8 cellular contexts compared by ENCODE assay signal in genomic region chr16:27154573-27155521, GRCh38. TPM values are rescaled to one million over a fixed set of nuclear protein-coding genes. Genes with fewer than 3 reads are reported as not detected.
DNase-seq lines count a peak whose midpoint lies in the region; ATAC-seq and TF ChIP-seq lines count a peak whose summit lies in the region.

No MANE protein-coding gene starts in this region.

- ATAC-seq in SK-N-SH treated with all-trans-retinoic acid at 6 μM for 48 hours (peak; percentile 90), left cardiac atrium (peak; percentile 59 to 83), HG03025 (IDR thresholded peaks at IDR 0.05; ENCODE audit: low FRiP score, unreplicated experiment) (no peak), HG02642 (IDR thresholded peaks at IDR 0.05; ENCODE audit: poor library complexity, unreplicated experiment) (no peak)
- peak; percentile 83 to 84 for ATAC-seq in activated naive CD4-positive, alpha-beta T cell treated with anti-CD3 and anti-CD28 coated beads, Interleukin-2, amount 50 U/mL, for 72 hours

- H3K36me3 Mint-ChIP-seq in activated naive CD4-positive, alpha-beta T cell treated with anti-CD3 and anti-CD28 coated beads, Interleukin-2, amount 50 U/mL, for 72 hours: no peaks in the 10 kb centered on the region

- no peak overlapping the region for H3K4me3 ChIP-seq in HEK293 (ENCODE audit: low read depth, low read length)

- H3K36me3 ChIP-seq in HEK293 (ENCODE audit: control insufficient read depth in 2 of 2, insufficient read depth in 1 of 2, low read length in 2 of 2): no peaks in the 10 kb centered on the region

- no peaks in the 10 kb centered on the region for H3K9me3 ChIP-seq in HEK293 (ENCODE audit: control insufficient read depth, insufficient read depth, low read depth, low read length)

- peaks cover 0 to 3% of the 10 kb centered on the region in 2 donors for H3K9me3 Mint-ChIP-seq in activated naive CD4-positive, alpha-beta T cell treated with anti-CD3 and anti-CD28 coated beads, Interleukin-2, amount 50 U/mL, for 72 hours

- POLR2A ChIA-PET in HEK293 (lab: Yijun Ruan, JAX): no interaction called here

- TF ChIP-seq CTCF in HEK293 (tag by site-specific recombination; IDR thresholded peaks at IDR 0.05): peak; percentile 76

- H3K27ac Mint-ChIP-seq in activated naive CD4-positive, alpha-beta T cell treated with anti-CD3 and anti-CD28 coated beads, Interleukin-2, amount 50 U/mL, for 72 hours: peak overlapping the region in 1 of 2 donors; percentile 57

- intact Hi-C loops in left cardiac atrium (cut with DNase I): loop anchor here in 1 of 2 donors (5.0 kb wide), 1 partner anchor 302 kb away; no protein-coding TSS in a partner anchor

- H3K4me1 ChIP-seq in HEK293 (ENCODE audit: control insufficient read depth, insufficient read depth, low read length): no peaks in the 10 kb centered on the region

- CTCF ChIA-PET in HEK293 (lab: Yijun Ruan, JAX): interaction anchor here (0.5 to 4.6 kb wide), 21 partner anchors 8 to 1828 kb away, joined by 3 to 29 read pairs (median 3); partner anchors contain the start of gene KDM8

- no peak overlapping the region for H3K27ac ChIP-seq in HEK293 (ENCODE audit: extremely low read depth, low read depth, low read length)

- DNase-seq in CD1c-positive myeloid dendritic cell (ENCODE audit: extremely low spot score) (peak; percentile 50), left cardiac atrium (peak; percentile 55), retina (peak; percentile 73)
- peak; percentile 64 to 79 for DNase-seq in activated naive CD4-positive, alpha-beta T cell treated with anti-CD3 and anti-CD28 coated beads, Interleukin-2, amount 50 U/mL, for 72 hours (ENCODE audit: low spot score in 2 of 2)

TF ChIP-seq in HEK293, 187 proteins besides CTCF, POLR2A, EP300 and RAD21:
- TF ChIP-seq ZNF274 (IDR thresholded peaks at IDR 0.05; ENCODE audit: low read length) (no peak), ZNF274 (tag by site-specific recombination; IDR thresholded peaks at IDR 0.05; ENCODE audit: borderline replicate concordance) (no peak), ZNF792 (tag by site-specific recombination; IDR thresholded peaks at IDR 0.05) (no peak), ZNF785 (tag by site-specific recombination; IDR thresholded peaks at IDR 0.05) (no peak), ZNF138 (tag by site-specific recombination; IDR thresholded peaks at IDR 0.05; ENCODE audit: borderline replicate concordance) (no peak), ZNF654 (tag by site-specific recombination; IDR thresholded peaks at IDR 0.05; ENCODE audit: low read depth) (peak; percentile 33), GLIS2 (tag by site-specific recombination; IDR thresholded peaks at IDR 0.05) (no peak), ZNF2 (tag by site-specific recombination; IDR thresholded peaks at IDR 0.05) (peak; percentile 48; the same call in 1 of the 2 replicates), ZNF830 (tag by site-specific recombination; IDR thresholded peaks at IDR 0.05; ENCODE audit: low read depth) (no peak), ZNF621 (tag by site-specific recombination; IDR thresholded peaks at IDR 0.05) (no peak), ZNF768 (tag by site-specific recombination; IDR thresholded peaks at IDR 0.05) (no peak)
- TF ChIP-seq, protein P1, sequence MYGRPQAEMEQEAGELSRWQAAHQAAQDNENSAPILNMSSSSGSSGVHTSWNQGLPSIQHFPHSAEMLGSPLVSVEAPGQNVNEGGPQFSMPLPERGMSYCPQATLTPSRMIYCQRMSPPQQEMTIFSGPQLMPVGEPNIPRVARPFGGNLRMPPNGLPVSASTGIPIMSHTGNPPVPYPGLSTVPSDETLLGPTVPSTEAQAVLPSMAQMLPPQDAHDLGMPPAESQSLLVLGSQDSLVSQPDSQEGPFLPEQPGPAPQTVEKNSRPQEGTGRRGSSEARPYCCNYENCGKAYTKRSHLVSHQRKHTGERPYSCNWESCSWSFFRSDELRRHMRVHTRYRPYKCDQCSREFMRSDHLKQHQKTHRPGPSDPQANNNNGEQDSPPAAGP (tag by site-specific recombination; IDR thresholded peaks at IDR 0.05): 0 out of 2 replicates have a peak, but pooled peaks have one; percentile 34

TF ChIP-seq in SK-N-SH treated with all-trans-retinoic acid at 6 μM for 48 hours, 23 proteins besides CTCF, POLR2A, EP300 and RAD21:
- TF ChIP-seq ZNF70 (CRISPR knock-in tag; IDR thresholded peaks at IDR 0.05) (no peak), TOX (CRISPR knock-in tag; IDR thresholded peaks at IDR 0.05; ENCODE audit: borderline replicate concordance) (no peak), ZC3H10 (CRISPR knock-in tag; IDR thresholded peaks at IDR 0.05) (no peak), OSR1 (CRISPR knock-in tag; IDR thresholded peaks at IDR 0.05) (no peak), ZFP3 (CRISPR knock-in tag; IDR thresholded peaks at IDR 0.05) (no peak), ZNF8 (CRISPR knock-in tag; IDR thresholded peaks at IDR 0.05) (no peak), POU6F1 (CRISPR knock-in tag; IDR thresholded peaks at IDR 0.05; ENCODE audit: borderline replicate concordance, low read depth) (no peak), ARNTL (CRISPR knock-in tag; IDR thresholded peaks at IDR 0.05; ENCODE audit: borderline replicate concordance, low read depth) (no peak), ZNF565 (CRISPR knock-in tag; conservative IDR thresholded peaks at IDR 0.05; ENCODE audit: low read depth) (no peak)
TF ChIP-seq in SK-N-SH treated with all-trans-retinoic acid at 6 μM for 48 hours: peak in this region for 0.

RNA-seq across cellular contexts. Expression of gene KDM8, which starts 48.5 kb away (rescaled TPM):
- 10 to 100 TPM in 1 of 2 donors, 1 to 10 TPM in 1; 9.2 to 10.8 TPM for total RNA-seq in activated naive CD4-positive, alpha-beta T cell treated with anti-CD3 and anti-CD28 coated beads, Interleukin-2, amount 50 U/mL, for 72 hours
- total RNA-seq in left cardiac atrium: 1 to 10 TPM; 3.0 to 4.2 TPM

Comparison
In these comparisons a context has a peak if more than half of its experiments do, and no peak if none do; other contexts are left out.
1. ATAC-seq: peak in SK-N-SH treated with all-trans-retinoic acid at 6 μM for 48 hours (single experiment), activated naive CD4-positive, alpha-beta T cell treated with anti-CD3 and anti-CD28 coated beads, Interleukin-2, amount 50 U/mL, for 72 hours (2 of 2) and left cardiac atrium (2 of 2); none in HG03025 (single experiment) and HG02642 (single experiment).
2. Peak in every context shown above with its lines, with median percentiles within 50 percentile points of each other: DNase-seq.